7 cellular contexts compared by ENCODE assay signal in genomic region chr20:38725959-38726848, GRCh38. TPM values are rescaled to one million over a fixed set of nuclear protein-coding genes. Genes with fewer than 3 reads are reported as not detected.
DNase-seq lines count a peak whose midpoint lies in the region; ATAC-seq and TF ChIP-seq lines count a peak whose summit lies in the region.

No MANE protein-coding gene starts in this region.

- in situ Hi-C loops in GM13976 (cut with MboI; ENCODE audit: low sequenced_read_pairs, unreplicated experiment) (no loop called here), astrocyte of the cerebellum (cut with HindIII; ENCODE audit: low sequenced_read_pairs) (no loop called here)

- intact Hi-C loops in lower lobe of right lung (cut with DNase I) = no loop called here

- no peaks in the 10 kb centered on the region for H3K36me3 ChIP-seq in lower lobe of right lung

- peak; percentile 23 for TF ChIP-seq CTCF in GM13976 (IDR thresholded peaks at IDR 0.05; ENCODE audit: borderline replicate concordance, control extremely low read depth, extremely low read depth, insufficient read depth, missing control alignments)
- peak; percentile 52 for TF ChIP-seq CTCF in astrocyte of the cerebellum (IDR thresholded peaks at IDR 0.05; ENCODE audit: low read depth, low read length, missing control alignments)
- peak; percentile 18 for TF ChIP-seq CTCF in lower lobe of right lung (IDR thresholded peaks at IDR 0.05)

- no peaks in the 10 kb centered on the region for H3K9me3 ChIP-seq in lower lobe of right lung

- DNase-seq in GM13976 (ENCODE audit: low spot score) (peak; percentile 74), NCI-H526 treated with DMSO at 0.1 percent for 48 hours (lab: John Stamatoyannopoulos, UW) (peak; percentile 61), astrocyte of the cerebellum (ENCODE audit: low read depth) (peak; percentile 12), lower lobe of right lung (no peak), RKO (ENCODE audit: low spot score) (no peak)

- H3K27ac ChIP-seq in lower lobe of right lung = no peak overlapping the region

- no peak for ATAC-seq in lower lobe of right lung
- ATAC-seq in GM19395 (IDR thresholded peaks at IDR 0.05; ENCODE audit: unreplicated experiment) = no peak
- no peak for ATAC-seq in GM21786 (IDR thresholded peaks at IDR 0.05; ENCODE audit: unreplicated experiment)

- peaks cover 98% of the 10 kb centered on the region for H3K27me3 ChIP-seq in lower lobe of right lung (ENCODE audit: low read depth)

- H3K4me3 ChIP-seq in astrocyte of the cerebellum (ENCODE audit: low read depth, low read length) = no peak overlapping the region
- no peak overlapping the region for H3K4me3 ChIP-seq in lower lobe of right lung

- H3K4me1 ChIP-seq in lower lobe of right lung = peaks cover 16% of the 10 kb centered on the region

RNA-seq across cellular contexts. Expression of gene SLC32A1, which starts 1.9 kb away (rescaled TPM):
- not detected for total RNA-seq in lower lobe of right lung

RNA-seq across cellular contexts. Expression of gene ACTR5, which starts 22.1 kb away (rescaled TPM):
- 6.0 TPM for total RNA-seq in lower lobe of right lung

Comparison
In these comparisons a context has a peak if more than half of its experiments do, and no peak if none do; other contexts are left out.
1. DNase-seq: peak in GM13976 (single experiment), NCI-H526 treated with DMSO at 0.1 percent for 48 hours (single experiment) and astrocyte of the cerebellum (single experiment); none in lower lobe of right lung (single experiment) and RKO (single experiment).
2. Peak in every context shown above with its lines, with median percentiles within 50 percentile points of each other: CTCF ChIP-seq.